ENCODE assay signal across 10 cellular contexts in the genomic region with DNA sequence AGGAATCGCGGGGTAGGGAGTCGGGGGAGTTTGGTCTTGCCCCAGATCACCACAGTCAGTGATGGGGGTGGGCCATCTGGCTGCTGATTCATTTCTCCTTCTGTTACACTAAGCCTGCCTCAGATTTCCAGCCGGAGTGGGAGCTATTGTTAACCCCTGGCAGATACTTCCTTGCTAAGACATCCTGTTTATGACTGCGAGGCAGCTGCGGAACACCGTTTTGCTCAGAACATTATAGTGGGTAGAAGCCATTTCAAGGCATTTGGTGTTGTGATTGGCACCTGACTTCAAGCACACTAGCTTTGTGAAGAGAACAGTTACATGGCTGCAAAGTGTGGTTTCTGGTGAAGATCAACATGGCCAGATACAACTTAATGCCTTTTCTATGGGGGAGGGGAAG.
A peak's percentile ranks its signal among the peaks of the same experiment; 100 is the strongest.
DNase-seq lines count a peak whose midpoint lies in the region; ATAC-seq and TF ChIP-seq lines count a peak whose summit lies in the region.
"Had no signal": no experiment of that assay in that cellular context is flagged by ENCODE, and none has a peak within 500 bp of the region (broad histone marks: within the 10 kb centered on the region; RNA-seq: fewer than 3 reads in every experiment).

No MANE protein-coding gene starts in this region.

- 38 to 74% methylated on average over 7 of the region's 7 CpGs for WGBS in sigmoid colon, 2 donors

- H3K27ac ChIP-seq in RWPE1, result peak overlapping the region; percentile 31
- peak overlapping the region; percentile 27 to 93 (median 50) for H3K27ac ChIP-seq in sigmoid colon
- H3K27ac ChIP-seq in left lung, result peak overlapping the region in 1 of 2 donors; percentile 58

- POLR2A ChIA-PET in RWPE1 (lab: Yijun Ruan, JAX; ENCODE audit: low non-redundant PET), result no interaction called here

- CTCF ChIA-PET in RWPE1 (lab: Yijun Ruan, JAX), result no interaction called here

- H3K4me3 ChIP-seq in choroid plexus epithelial cell (ENCODE audit: low read depth, low read length), result no peak overlapping the region
- H3K4me3 ChIP-seq in sigmoid colon, result no peak overlapping the region
- no peak overlapping the region for H3K4me3 ChIP-seq in left lung
- H3K4me3 ChIP-seq: GM12878 had no signal

- H3K4me1 ChIP-seq in sigmoid colon (peaks cover 0 to 30% (median 26%) of the 10 kb centered on the region in 4 donors), left lung (peaks cover 0 to 2% of the 10 kb centered on the region in 2 donors)

- peaks cover 4 to 32% (median 10%) of the 10 kb centered on the region in 4 donors for H3K36me3 ChIP-seq in sigmoid colon
- H3K36me3 ChIP-seq in left lung, result peaks cover 0 to 24% of the 10 kb centered on the region in 2 donors

- no peak for TF ChIP-seq EP300 in sigmoid colon (IDR thresholded peaks at IDR 0.05)

- TF ChIP-seq POLR2A in sigmoid colon (IDR thresholded peaks at IDR 0.05), result no peak

- peak; percentile 80 for DNase-seq in GDM1 (lab: John Stamatoyannopoulos, UW)
- no peak for DNase-seq in RWPE1 (ENCODE audit: low spot score)
- DNase-seq in choroid plexus epithelial cell (ENCODE audit: low read depth), result peak; percentile 79
- no peak for DNase-seq in sigmoid colon
- no peak for DNase-seq in left lung
- DNase-seq in globus pallidus (ENCODE audit: low spot score), result no peak
- no peak for DNase-seq in NCI-H748 treated with DMSO at 0.1 percent for 48 hours (lab: John Stamatoyannopoulos, UW)
- DNase-seq in NOMO-1 (lab: John Stamatoyannopoulos, UW; ENCODE audit: unreplicated experiment in 2 of 2), result no peak
- DNase-seq: activated CD8-positive, alpha-beta memory T cell treated with anti-CD3 and anti-CD28 coated beads for 24 hours had no signal

- H3K27me3 ChIP-seq in sigmoid colon (no peaks in the 10 kb centered on the region), left lung (no peaks in the 10 kb centered on the region)

- H3K9me3 ChIP-seq in sigmoid colon (no peaks in the 10 kb centered on the region), left lung (no peaks in the 10 kb centered on the region)

- TF ChIP-seq CTCF in RWPE1 (conservative IDR thresholded peaks at IDR 0.05; ENCODE audit: low read depth), result no peak
- TF ChIP-seq CTCF in choroid plexus epithelial cell (conservative IDR thresholded peaks at IDR 0.05; ENCODE audit: low read depth, low read length), result no peak
- TF ChIP-seq CTCF in sigmoid colon (IDR thresholded peaks at IDR 0.05), result no peak
- TF ChIP-seq CTCF in left lung (IDR thresholded peaks at IDR 0.05), result no peak

- intact Hi-C loops in sigmoid colon (cut with DNase I) (no loop called here), left lung (cut with DNase I) (no loop called here)

- ATAC-seq in left lung, result no peak
- ATAC-seq: GM12878 had no signal

Comparison
In these comparisons a context has a peak if more than half of its experiments do, and no peak if none do; other contexts are left out.
1. DNase-seq: peak in GDM1 (single experiment) and choroid plexus epithelial cell (single experiment); none in RWPE1 (single experiment), sigmoid colon (single experiment), left lung (0 of 2), globus pallidus (single experiment), NCI-H748 treated with DMSO at 0.1 percent for 48 hours (single experiment) and NOMO-1 (0 of 2).